ENCODE assay signal across 1 cellular context in the genomic region with DNA sequence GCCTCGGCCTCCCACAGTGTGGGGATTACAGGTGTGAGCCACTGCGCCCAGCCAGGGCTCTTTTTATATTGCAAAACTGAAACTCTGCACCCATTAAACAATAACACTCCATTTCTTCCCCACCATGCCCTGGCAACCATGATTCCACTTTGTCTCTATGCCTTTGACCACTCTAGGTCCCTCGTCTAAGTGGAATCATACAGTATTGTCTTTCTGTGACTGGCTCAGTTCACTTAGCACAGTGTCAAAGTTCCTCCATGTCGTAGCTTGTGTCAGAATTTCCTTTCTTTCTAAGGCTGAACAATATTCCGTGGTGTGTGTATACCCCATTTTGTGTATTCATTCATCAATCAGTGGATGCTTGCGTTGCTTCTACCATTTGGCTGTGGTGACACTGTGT.
TF ChIP-seq lines count a peak whose summit lies in the region.

No MANE protein-coding gene starts in this region.

TF ChIP-seq in GM23338, 12 proteins besides CTCF, POLR2A, EP300 and RAD21 (continued from another document):
- TF ChIP-seq, protein P1, sequence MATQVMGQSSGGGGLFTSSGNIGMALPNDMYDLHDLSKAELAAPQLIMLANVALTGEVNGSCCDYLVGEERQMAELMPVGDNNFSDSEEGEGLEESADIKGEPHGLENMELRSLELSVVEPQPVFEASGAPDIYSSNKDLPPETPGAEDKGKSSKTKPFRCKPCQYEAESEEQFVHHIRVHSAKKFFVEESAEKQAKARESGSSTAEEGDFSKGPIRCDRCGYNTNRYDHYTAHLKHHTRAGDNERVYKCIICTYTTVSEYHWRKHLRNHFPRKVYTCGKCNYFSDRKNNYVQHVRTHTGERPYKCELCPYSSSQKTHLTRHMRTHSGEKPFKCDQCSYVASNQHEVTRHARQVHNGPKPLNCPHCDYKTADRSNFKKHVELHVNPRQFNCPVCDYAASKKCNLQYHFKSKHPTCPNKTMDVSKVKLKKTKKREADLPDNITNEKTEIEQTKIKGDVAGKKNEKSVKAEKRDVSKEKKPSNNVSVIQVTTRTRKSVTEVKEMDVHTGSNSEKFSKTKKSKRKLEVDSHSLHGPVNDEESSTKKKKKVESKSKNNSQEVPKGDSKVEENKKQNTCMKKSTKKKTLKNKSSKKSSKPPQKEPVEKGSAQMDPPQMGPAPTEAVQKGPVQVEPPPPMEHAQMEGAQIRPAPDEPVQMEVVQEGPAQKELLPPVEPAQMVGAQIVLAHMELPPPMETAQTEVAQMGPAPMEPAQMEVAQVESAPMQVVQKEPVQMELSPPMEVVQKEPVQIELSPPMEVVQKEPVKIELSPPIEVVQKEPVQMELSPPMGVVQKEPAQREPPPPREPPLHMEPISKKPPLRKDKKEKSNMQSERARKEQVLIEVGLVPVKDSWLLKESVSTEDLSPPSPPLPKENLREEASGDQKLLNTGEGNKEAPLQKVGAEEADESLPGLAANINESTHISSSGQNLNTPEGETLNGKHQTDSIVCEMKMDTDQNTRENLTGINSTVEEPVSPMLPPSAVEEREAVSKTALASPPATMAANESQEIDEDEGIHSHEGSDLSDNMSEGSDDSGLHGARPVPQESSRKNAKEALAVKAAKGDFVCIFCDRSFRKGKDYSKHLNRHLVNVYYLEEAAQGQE (IDR thresholded peaks at IDR 0.05; ENCODE audit: unreplicated experiment) = no peak
- TF ChIP-seq CREB1 (CRISPR knock-in tag; IDR thresholded peaks at IDR 0.05; ENCODE audit: low read depth) = no peak
